ENCODE assay signal across 1 cellular context in genomic region chrX:53071064-53071463, GRCh38.
TF ChIP-seq lines count a peak whose summit lies in the region.

No MANE protein-coding gene starts in this region.

TF ChIP-seq in SK-N-SH treated with all-trans-retinoic acid at 6 μM for 48 hours, 23 proteins besides CTCF, POLR2A, EP300 and RAD21 (continued from another document):
- no peak for TF ChIP-seq POU6F1 (CRISPR knock-in tag; IDR thresholded peaks at IDR 0.05; ENCODE audit: borderline replicate concordance, low read depth)
- TF ChIP-seq, protein P1, sequence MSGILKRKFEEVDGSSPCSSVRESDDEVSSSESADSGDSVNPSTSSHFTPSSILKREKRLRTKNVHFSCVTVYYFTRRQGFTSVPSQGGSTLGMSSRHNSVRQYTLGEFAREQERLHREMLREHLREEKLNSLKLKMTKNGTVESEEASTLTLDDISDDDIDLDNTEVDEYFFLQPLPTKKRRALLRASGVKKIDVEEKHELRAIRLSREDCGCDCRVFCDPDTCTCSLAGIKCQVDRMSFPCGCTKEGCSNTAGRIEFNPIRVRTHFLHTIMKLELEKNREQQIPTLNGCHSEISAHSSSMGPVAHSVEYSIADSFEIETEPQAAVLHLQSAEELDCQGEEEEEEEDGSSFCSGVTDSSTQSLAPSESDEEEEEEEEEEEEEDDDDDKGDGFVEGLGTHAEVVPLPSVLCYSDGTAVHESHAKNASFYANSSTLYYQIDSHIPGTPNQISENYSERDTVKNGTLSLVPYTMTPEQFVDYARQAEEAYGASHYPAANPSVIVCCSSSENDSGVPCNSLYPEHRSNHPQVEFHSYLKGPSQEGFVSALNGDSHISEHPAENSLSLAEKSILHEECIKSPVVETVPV (CRISPR knock-in tag; IDR thresholded peaks at IDR 0.05) = no peak
- no peak for TF ChIP-seq ARNTL (CRISPR knock-in tag; IDR thresholded peaks at IDR 0.05; ENCODE audit: borderline replicate concordance, low read depth)
- no peak for TF ChIP-seq ZFP30 (CRISPR knock-in tag; IDR thresholded peaks at IDR 0.05)
